In genomic region chr22:21947040-21948014, GRCh38 we compare ENCODE assay signal across 8 cellular contexts. TPM values are rescaled to one million over a fixed set of nuclear protein-coding genes. Genes with fewer than 3 reads are reported as not detected.
DNase-seq lines count a peak whose midpoint lies in the region; ATAC-seq and TF ChIP-seq lines count a peak whose summit lies in the region.

No MANE protein-coding gene starts in this region.

- no peaks in the 10 kb centered on the region for H3K27me3 Mint-ChIP-seq in activated naive CD4-positive, alpha-beta T cell treated with anti-CD3 and anti-CD28 coated beads for 36 hours (ENCODE audit: low read depth)

- H3K4me3 ChIP-seq in heart left ventricle (no peak overlapping the region), uterus (no peak overlapping the region)

- no peaks in the 10 kb centered on the region for H3K9me3 Mint-ChIP-seq in activated naive CD4-positive, alpha-beta T cell treated with anti-CD3 and anti-CD28 coated beads for 36 hours

- no peak overlapping the region for H3K4me3 Mint-ChIP-seq in activated naive CD4-positive, alpha-beta T cell treated with anti-CD3 and anti-CD28 coated beads for 36 hours

- peaks cover 15% of the 10 kb centered on the region for H3K4me1 Mint-ChIP-seq in activated naive CD4-positive, alpha-beta T cell treated with anti-CD3 and anti-CD28 coated beads for 36 hours (ENCODE audit: low read depth)

- intact Hi-C loops in heart left ventricle (cut with DNase I) (no loop called here), Right ventricle myocardium superior (cut with DNase I) (no loop called here), uterus (cut with DNase I; ENCODE audit: low total_unique reads) (no loop called here)
- intact Hi-C loops in activated naive CD4-positive, alpha-beta T cell treated with anti-CD3 and anti-CD28 coated beads for 36 hours (cut with micrococcal nuclease), result no loop called here

- TF ChIP-seq POLR2A in heart left ventricle (IDR thresholded peaks at IDR 0.05), result no peak
- TF ChIP-seq POLR2A in uterus (IDR thresholded peaks at IDR 0.05), result no peak

- H3K4me1 ChIP-seq in heart left ventricle (peaks cover 15 to 96% (median 79%) of the 10 kb centered on the region in 12 donors), uterus (peaks cover 19 to 23% of the 10 kb centered on the region in 2 donors)

- no peak overlapping the region for H3K27ac Mint-ChIP-seq in activated naive CD4-positive, alpha-beta T cell treated with anti-CD3 and anti-CD28 coated beads for 36 hours

- peak in 1 of 5 donors; percentile 21 for DNase-seq in heart left ventricle
- no peak for DNase-seq in Right ventricle myocardium superior
- peak; percentile 64 for DNase-seq in amniotic epithelial cell (ENCODE audit: low read depth)
- DNase-seq in kidney tubule cell (ENCODE audit: low spot score), result peak; percentile 15
- DNase-seq in uterus, result peak in 1 of 2 donors; percentile 63
- no peak for DNase-seq in SW480 (ENCODE audit: low spot score)
- DNase-seq in GM19238 (ENCODE audit: insufficient read length, low spot score), result no peak
- DNase-seq in activated naive CD4-positive, alpha-beta T cell treated with anti-CD3 and anti-CD28 coated beads for 36 hours, result no peak

- WGBS in heart left ventricle, 4 donors, result 54 to 70% (median 58%) methylated on average over 16 of the region's 16 CpGs

- H3K27me3 ChIP-seq in heart left ventricle (no peaks in the 10 kb centered on the region), uterus (no peaks in the 10 kb centered on the region)

- H3K27ac ChIP-seq in heart left ventricle (peak overlapping the region in 11 of 12 donors; percentile 63 to 98 (median 93)), uterus (peak overlapping the region; percentile 87 to 97)

- H3K36me3 ChIP-seq in heart left ventricle (peaks cover 0 to 26% (median 19%) of the 10 kb centered on the region in 9 donors), uterus (no peaks in the 10 kb centered on the region)

- H3K9me3 ChIP-seq in heart left ventricle (no peaks in the 10 kb centered on the region), uterus (no peaks in the 10 kb centered on the region)

- TF ChIP-seq CTCF in heart left ventricle (IDR thresholded peaks at IDR 0.05), result peak in 11 of 12 donors; percentile 5 to 64 (median 47)
- TF ChIP-seq CTCF in uterus (IDR thresholded peaks at IDR 0.05), result peak; percentile 49 to 69 (median 63)

- CTCF ChIA-PET in activated naive CD4-positive, alpha-beta T cell treated with anti-CD3 and anti-CD28 coated beads for 36 hours (lab: Charles Lee), result no interaction called here

- ATAC-seq in heart left ventricle, result peak in 2 of 4 donors; percentile 18 to 20
- no peak for ATAC-seq in Right ventricle myocardium superior (ENCODE audit: poor library complexity)

- peaks cover 1% of the 10 kb centered on the region for H3K36me3 Mint-ChIP-seq in activated naive CD4-positive, alpha-beta T cell treated with anti-CD3 and anti-CD28 coated beads for 36 hours (ENCODE audit: low read depth)

RNA-seq across cellular contexts. Expression of gene PPM1F, which starts 5.3 kb away (rescaled TPM):
- total RNA-seq in heart left ventricle, result 10 to 100 TPM; 13.9 to 51.1 (median 21.1) TPM
- polyA plus RNA-seq in heart left ventricle, result 10 to 100 TPM; 12.1 to 19.3 TPM
- total RNA-seq in Right ventricle myocardium superior, result 19.3 TPM
- 10 to 100 TPM; 16.2 to 67.3 (median 48.8) TPM for total RNA-seq in uterus
- total RNA-seq in activated naive CD4-positive, alpha-beta T cell treated with anti-CD3 and anti-CD28 coated beads for 36 hours, result 10 to 100 TPM; 23.0 to 24.3 TPM

RNA-seq across cellular contexts. Expression of gene TOP3B, which starts 35.3 kb away (rescaled TPM):
- total RNA-seq in heart left ventricle (10 to 100 TPM in 7 of 9 donors, 1 to 10 TPM in 2; 9.6 to 12.9 (median 11.2) TPM), Right ventricle myocardium superior (9.0 TPM), uterus (10 to 100 TPM in 3 of 4 donors, 1 to 10 TPM in 1; 6.2 to 36.4 (median 20.9) TPM)
- polyA plus RNA-seq in heart left ventricle, result 1 to 10 TPM; 9.5 to 9.9 TPM
- total RNA-seq in activated naive CD4-positive, alpha-beta T cell treated with anti-CD3 and anti-CD28 coated beads for 36 hours, result 10 to 100 TPM; 41.2 to 41.4 TPM

Comparison
In these comparisons a context has a peak if more than half of its experiments do, and no peak if none do; other contexts are left out.
1. DNase-seq: peak in amniotic epithelial cell (single experiment) and kidney tubule cell (single experiment); none in Right ventricle myocardium superior (single experiment), SW480 (single experiment), GM19238 (single experiment) and activated naive CD4-positive, alpha-beta T cell treated with anti-CD3 and anti-CD28 coated beads for 36 hours (single experiment).